In the genomic region with DNA sequence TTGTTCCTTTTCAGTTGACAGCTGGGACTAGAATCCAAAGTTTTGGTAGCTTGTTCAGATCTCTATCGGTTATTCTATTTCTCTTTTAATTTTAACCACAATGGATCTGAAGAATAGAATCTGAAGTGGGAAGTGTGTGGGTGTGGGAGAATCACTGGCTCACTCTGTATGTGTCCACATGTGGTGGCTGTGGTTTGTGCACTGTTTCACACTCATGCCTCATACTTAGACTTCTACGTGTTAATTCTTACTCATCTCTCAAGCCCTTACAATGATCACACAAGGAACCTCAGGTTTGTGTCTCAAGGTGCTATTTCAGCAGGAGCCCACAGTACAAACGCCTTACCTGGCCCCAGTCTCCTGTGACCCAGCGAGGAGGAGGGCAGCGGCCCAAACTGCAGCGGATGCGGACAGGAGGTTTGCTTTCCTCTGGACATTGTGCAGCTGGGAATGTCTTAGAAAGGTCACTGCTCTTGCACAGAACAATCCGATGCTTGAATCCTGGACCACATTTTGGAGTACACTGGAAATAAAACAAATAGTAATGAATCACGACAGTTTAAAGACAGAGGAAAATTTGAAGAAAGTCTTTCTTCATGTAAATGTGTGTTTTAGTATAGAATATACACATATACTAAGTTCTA, we compare ENCODE assay signal across 10 cellular contexts.
DNase-seq lines count a peak whose midpoint lies in the region; ATAC-seq and TF ChIP-seq lines count a peak whose summit lies in the region.
"Had no signal": no experiment of that assay in that cellular context is flagged by ENCODE, and none has a peak within 500 bp of the region (broad histone marks: within the 10 kb centered on the region; RNA-seq: fewer than 3 reads in every experiment).

No MANE protein-coding gene starts in this region.

- DNase-seq in CD1c-positive myeloid dendritic cell (ENCODE audit: extremely low spot score) (peak; percentile 5), HK-2 (ENCODE audit: unreplicated experiment) (peak; percentile 13), fibroblast of the aortic adventitia (ENCODE audit: low read depth) (peak; percentile 55), erythroblast (lab: John Stamatoyannopoulos, UW) (no peak), left ventricle myocardium superior (no peak)
- DNase-seq: GF-D8 had no signal

- H3K27ac ChIP-seq in gastroesophageal sphincter = no peak overlapping the region
- H3K27ac ChIP-seq: VCaP had no signal

- TF ChIP-seq EP300 in gastroesophageal sphincter (IDR thresholded peaks at IDR 0.05) = no peak

- intact Hi-C loops in left ventricle myocardium superior (cut with micrococcal nuclease) = no loop called here

- H3K27me3 ChIP-seq in gastroesophageal sphincter = no peaks in the 10 kb centered on the region

- H3K4me1 ChIP-seq in gastroesophageal sphincter = no peaks in the 10 kb centered on the region

- ATAC-seq in GM21381 (IDR thresholded peaks at IDR 0.05; ENCODE audit: unreplicated experiment) = peak; percentile 100
- no peak for ATAC-seq in SK-N-SH treated with all-trans-retinoic acid at 6 μM for 48 hours
- ATAC-seq in left ventricle myocardium superior = no peak
- ATAC-seq in gastroesophageal sphincter = no peak

- H3K36me3 ChIP-seq in gastroesophageal sphincter = peaks cover 0 to 3% of the 10 kb centered on the region in 2 donors

- H3K4me3 ChIP-seq in fibroblast of the aortic adventitia (ENCODE audit: low read depth, low read length) (no peak overlapping the region), gastroesophageal sphincter (no peak overlapping the region)

- TF ChIP-seq CTCF in fibroblast of the aortic adventitia (IDR thresholded peaks at IDR 0.05; ENCODE audit: insufficient read depth, low read length) (no peak), gastroesophageal sphincter (IDR thresholded peaks at IDR 0.05) (no peak)

- TF ChIP-seq POLR2A in erythroblast (IDR thresholded peaks at IDR 0.05; ENCODE audit: low read length) = no peak
- no peak for TF ChIP-seq POLR2A in gastroesophageal sphincter (IDR thresholded peaks at IDR 0.05)

- no peaks in the 10 kb centered on the region for H3K9me3 ChIP-seq in gastroesophageal sphincter

- 47 to 58% methylated on average over 3 to 5 of the region's 9 CpGs for WGBS in gastroesophageal sphincter (ENCODE audit: low coverage in 1 of 2), 2 donors

TF ChIP-seq in SK-N-SH treated with all-trans-retinoic acid at 6 μM for 48 hours, 23 proteins besides CTCF, POLR2A, EP300 and RAD21:
- TF ChIP-seq TOX (CRISPR knock-in tag; IDR thresholded peaks at IDR 0.05; ENCODE audit: borderline replicate concordance) (no peak), ZC3H10 (CRISPR knock-in tag; IDR thresholded peaks at IDR 0.05) (no peak), TCF4 (CRISPR knock-in tag; IDR thresholded peaks at IDR 0.05; ENCODE audit: borderline replicate concordance) (no peak), ZNF70 (CRISPR knock-in tag; IDR thresholded peaks at IDR 0.05) (no peak), BACH2 (CRISPR knock-in tag; IDR thresholded peaks at IDR 0.05; ENCODE audit: borderline replicate concordance) (no peak), ZFP30 (CRISPR knock-in tag; IDR thresholded peaks at IDR 0.05) (no peak), SNAI2 (CRISPR knock-in tag; IDR thresholded peaks at IDR 0.05) (no peak), CSDC2 (CRISPR knock-in tag; IDR thresholded peaks at IDR 0.05) (no peak), ZNF565 (CRISPR knock-in tag; conservative IDR thresholded peaks at IDR 0.05; ENCODE audit: low read depth) (no peak), ESRRG (CRISPR knock-in tag; IDR thresholded peaks at IDR 0.05) (no peak), PPARA (CRISPR knock-in tag; IDR thresholded peaks at IDR 0.05; ENCODE audit: borderline replicate concordance) (no peak), OSR1 (CRISPR knock-in tag; IDR thresholded peaks at IDR 0.05) (no peak), GLIS3 (CRISPR knock-in tag; IDR thresholded peaks at IDR 0.05) (no peak), RARB (CRISPR knock-in tag; IDR thresholded peaks at IDR 0.05) (no peak)
- TF ChIP-seq, protein P1, sequence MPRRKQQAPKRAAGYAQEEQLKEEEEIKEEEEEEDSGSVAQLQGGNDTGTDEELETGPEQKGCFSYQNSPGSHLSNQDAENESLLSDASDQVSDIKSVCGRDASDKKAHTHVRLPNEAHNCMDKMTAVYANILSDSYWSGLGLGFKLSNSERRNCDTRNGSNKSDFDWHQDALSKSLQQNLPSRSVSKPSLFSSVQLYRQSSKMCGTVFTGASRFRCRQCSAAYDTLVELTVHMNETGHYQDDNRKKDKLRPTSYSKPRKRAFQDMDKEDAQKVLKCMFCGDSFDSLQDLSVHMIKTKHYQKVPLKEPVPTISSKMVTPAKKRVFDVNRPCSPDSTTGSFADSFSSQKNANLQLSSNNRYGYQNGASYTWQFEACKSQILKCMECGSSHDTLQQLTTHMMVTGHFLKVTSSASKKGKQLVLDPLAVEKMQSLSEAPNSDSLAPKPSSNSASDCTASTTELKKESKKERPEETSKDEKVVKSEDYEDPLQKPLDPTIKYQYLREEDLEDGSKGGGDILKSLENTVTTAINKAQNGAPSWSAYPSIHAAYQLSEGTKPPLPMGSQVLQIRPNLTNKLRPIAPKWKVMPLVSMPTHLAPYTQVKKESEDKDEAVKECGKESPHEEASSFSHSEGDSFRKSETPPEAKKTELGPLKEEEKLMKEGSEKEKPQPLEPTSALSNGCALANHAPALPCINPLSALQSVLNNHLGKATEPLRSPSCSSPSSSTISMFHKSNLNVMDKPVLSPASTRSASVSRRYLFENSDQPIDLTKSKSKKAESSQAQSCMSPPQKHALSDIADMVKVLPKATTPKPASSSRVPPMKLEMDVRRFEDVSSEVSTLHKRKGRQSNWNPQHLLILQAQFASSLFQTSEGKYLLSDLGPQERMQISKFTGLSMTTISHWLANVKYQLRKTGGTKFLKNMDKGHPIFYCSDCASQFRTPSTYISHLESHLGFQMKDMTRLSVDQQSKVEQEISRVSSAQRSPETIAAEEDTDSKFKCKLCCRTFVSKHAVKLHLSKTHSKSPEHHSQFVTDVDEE (CRISPR knock-in tag; IDR thresholded peaks at IDR 0.05) = no peak
- TF ChIP-seq, protein P2, sequence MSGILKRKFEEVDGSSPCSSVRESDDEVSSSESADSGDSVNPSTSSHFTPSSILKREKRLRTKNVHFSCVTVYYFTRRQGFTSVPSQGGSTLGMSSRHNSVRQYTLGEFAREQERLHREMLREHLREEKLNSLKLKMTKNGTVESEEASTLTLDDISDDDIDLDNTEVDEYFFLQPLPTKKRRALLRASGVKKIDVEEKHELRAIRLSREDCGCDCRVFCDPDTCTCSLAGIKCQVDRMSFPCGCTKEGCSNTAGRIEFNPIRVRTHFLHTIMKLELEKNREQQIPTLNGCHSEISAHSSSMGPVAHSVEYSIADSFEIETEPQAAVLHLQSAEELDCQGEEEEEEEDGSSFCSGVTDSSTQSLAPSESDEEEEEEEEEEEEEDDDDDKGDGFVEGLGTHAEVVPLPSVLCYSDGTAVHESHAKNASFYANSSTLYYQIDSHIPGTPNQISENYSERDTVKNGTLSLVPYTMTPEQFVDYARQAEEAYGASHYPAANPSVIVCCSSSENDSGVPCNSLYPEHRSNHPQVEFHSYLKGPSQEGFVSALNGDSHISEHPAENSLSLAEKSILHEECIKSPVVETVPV (CRISPR knock-in tag; IDR thresholded peaks at IDR 0.05) = no peak
- TF ChIP-seq, protein P3, sequence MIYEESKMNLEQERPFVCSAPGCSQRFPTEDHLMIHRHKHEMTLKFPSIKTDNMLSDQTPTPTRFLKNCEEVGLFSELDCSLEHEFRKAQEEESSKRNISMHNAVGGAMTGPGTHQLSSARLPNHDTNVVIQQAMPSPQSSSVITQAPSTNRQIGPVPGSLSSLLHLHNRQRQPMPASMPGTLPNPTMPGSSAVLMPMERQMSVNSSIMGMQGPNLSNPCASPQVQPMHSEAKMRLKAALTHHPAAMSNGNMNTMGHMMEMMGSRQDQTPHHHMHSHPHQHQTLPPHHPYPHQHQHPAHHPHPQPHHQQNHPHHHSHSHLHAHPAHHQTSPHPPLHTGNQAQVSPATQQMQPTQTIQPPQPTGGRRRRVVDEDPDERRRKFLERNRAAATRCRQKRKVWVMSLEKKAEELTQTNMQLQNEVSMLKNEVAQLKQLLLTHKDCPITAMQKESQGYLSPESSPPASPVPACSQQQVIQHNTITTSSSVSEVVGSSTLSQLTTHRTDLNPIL (CRISPR knock-in tag; IDR thresholded peaks at IDR 0.05; ENCODE audit: low read depth) = no peak
- TF ChIP-seq, protein P4, sequence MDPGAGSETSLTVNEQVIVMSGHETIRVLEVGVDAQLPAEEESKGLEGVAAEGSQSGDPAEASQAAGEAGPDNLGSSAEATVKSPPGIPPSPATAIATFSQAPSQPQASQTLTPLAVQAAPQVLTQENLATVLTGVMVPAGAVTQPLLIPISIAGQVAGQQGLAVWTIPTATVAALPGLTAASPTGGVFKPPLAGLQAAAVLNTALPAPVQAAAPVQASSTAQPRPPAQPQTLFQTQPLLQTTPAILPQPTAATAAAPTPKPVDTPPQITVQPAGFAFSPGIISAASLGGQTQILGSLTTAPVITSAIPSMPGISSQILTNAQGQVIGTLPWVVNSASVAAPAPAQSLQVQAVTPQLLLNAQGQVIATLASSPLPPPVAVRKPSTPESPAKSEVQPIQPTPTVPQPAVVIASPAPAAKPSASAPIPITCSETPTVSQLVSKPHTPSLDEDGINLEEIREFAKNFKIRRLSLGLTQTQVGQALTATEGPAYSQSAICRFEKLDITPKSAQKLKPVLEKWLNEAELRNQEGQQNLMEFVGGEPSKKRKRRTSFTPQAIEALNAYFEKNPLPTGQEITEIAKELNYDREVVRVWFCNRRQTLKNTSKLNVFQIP (CRISPR knock-in tag; IDR thresholded peaks at IDR 0.05; ENCODE audit: borderline replicate concordance, low read depth) = no peak
- TF ChIP-seq, protein P5, sequence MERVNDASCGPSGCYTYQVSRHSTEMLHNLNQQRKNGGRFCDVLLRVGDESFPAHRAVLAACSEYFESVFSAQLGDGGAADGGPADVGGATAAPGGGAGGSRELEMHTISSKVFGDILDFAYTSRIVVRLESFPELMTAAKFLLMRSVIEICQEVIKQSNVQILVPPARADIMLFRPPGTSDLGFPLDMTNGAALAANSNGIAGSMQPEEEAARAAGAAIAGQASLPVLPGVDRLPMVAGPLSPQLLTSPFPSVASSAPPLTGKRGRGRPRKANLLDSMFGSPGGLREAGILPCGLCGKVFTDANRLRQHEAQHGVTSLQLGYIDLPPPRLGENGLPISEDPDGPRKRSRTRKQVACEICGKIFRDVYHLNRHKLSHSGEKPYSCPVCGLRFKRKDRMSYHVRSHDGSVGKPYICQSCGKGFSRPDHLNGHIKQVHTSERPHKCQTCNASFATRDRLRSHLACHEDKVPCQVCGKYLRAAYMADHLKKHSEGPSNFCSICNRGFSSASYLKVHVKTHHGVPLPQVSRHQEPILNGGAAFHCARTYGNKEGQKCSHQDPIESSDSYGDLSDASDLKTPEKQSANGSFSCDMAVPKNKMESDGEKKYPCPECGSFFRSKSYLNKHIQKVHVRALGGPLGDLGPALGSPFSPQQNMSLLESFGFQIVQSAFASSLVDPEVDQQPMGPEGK (CRISPR knock-in tag; IDR thresholded peaks at IDR 0.05; ENCODE audit: borderline replicate concordance) = no peak
TF ChIP-seq in SK-N-SH treated with all-trans-retinoic acid at 6 μM for 48 hours: peak in this region for 0.

Comparison
In these comparisons a context has a peak if more than half of its experiments do, and no peak if none do; other contexts are left out.
1. DNase-seq: peak in CD1c-positive myeloid dendritic cell (single experiment), HK-2 (single experiment) and fibroblast of the aortic adventitia (single experiment); none in erythroblast (0 of 2) and left ventricle myocardium superior (single experiment).